In the genomic region with DNA sequence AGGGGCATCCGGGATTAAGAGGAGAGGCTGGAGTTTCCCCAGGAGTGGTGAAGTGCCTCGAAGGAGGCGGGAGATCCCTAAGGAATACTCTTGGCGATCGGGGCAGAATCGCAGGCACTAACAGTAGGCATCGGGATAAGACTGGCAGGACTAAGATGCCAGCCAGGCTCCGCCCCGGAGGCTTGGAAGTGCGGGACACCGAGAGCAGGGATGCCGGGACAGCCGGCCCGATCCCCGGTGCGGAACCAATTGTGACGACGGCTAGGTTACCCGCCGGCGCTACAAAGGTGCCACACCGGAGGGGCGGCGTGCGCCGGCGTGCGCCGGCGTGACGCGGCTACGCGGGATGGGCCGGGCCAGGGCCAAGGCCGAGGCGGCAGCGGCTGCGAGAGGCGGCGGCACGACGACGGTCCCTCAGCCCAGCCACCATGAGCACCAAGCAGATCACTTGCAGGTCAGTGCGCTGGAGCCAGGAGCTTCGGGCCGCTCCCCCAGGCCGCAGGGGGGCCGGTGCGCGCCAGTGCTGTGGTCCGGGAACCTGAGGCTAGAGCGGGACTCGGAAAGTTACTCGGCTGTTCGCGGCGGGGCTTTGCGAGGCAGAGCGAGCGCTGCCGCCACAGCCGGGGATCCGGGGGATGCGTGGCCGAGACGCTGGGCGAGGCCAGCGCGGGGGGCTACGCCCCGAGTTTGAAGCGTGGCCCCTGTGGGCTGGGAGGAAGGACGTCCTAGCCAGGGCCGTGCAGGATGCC, we compare ENCODE assay signal across 8 cellular contexts. TPM values are rescaled to one million over a fixed set of nuclear protein-coding genes. Genes with fewer than 3 reads are reported as not detected.
A peak's percentile ranks its signal among the peaks of the same experiment; 100 is the strongest.
DNase-seq lines count a peak whose midpoint lies in the region; ATAC-seq and TF ChIP-seq lines count a peak whose summit lies in the region.

A gene with protein sequence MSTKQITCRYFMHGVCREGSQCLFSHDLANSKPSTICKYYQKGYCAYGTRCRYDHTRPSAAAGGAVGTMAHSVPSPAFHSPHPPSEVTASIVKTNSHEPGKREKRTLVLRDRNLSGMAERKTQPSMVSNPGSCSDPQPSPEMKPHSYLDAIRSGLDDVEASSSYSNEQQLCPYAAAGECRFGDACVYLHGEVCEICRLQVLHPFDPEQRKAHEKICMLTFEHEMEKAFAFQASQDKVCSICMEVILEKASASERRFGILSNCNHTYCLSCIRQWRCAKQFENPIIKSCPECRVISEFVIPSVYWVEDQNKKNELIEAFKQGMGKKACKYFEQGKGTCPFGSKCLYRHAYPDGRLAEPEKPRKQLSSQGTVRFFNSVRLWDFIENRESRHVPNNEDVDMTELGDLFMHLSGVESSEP (plus strand): TSS at position 365 of the 749 bp plus-strand sequence. CDS start 64 bp downstream, at position 429.

- H3K27me3 ChIP-seq in GM23248 (replicated peaks; ENCODE audit: insufficient read depth) (no peaks in the 10 kb centered on the region), SJCRH30 (no peaks in the 10 kb centered on the region), foreskin keratinocyte (no peaks in the 10 kb centered on the region), neuron (ENCODE audit: insufficient read depth, low read length) (no peaks in the 10 kb centered on the region), subcutaneous abdominal adipose tissue (ENCODE audit: control insufficient read depth in 5 of 5, insufficient read depth in 4 of 5, low read length in 5 of 5) (peaks cover 0 to 12% (median 5%) of the 10 kb centered on the region in 5 donors)

- peak; percentile 93 for ATAC-seq in foreskin keratinocyte

- H3K9ac ChIP-seq in GM23248 (peak within 1 kb of the TSS; percentile 93), subcutaneous abdominal adipose tissue (ENCODE audit: low read length in 5 of 5) (peak within 1 kb of the TSS; percentile 94 to 98 (median 97))

- H2AFZ ChIP-seq in GM23248 (peak within 1 kb of the TSS; percentile 97), neuron (ENCODE audit: low read depth, low read length) (peak within 1 kb of the TSS; percentile 59)

- no peaks in the 10 kb centered on the region for H3K9me2 ChIP-seq in GM23248 (ENCODE audit: insufficient read depth)

- in situ Hi-C loops in GM23248 (cut with MboI) = no loop called here

- peaks cover 23% of the 10 kb centered on the region for H3F3A ChIP-seq in GM23248 (ENCODE audit: insufficient read depth)

- WGBS in GM23248 (ENCODE audit: low coverage in 1 of 2, low lambda C conversion rate in 2 of 2, missing lambda C conversion rate in 2 of 2), 2 experiments = 1% methylated on average over 62 to 71 of the region's 75 CpGs

- TF ChIP-seq CTCF in foreskin keratinocyte (conservative IDR thresholded peaks at IDR 0.05) = no peak

- H3K4me1 ChIP-seq in GM23248 (ENCODE audit: insufficient read depth) (peaks cover 20% of the 10 kb centered on the region), SJCRH30 (peaks cover 15% of the 10 kb centered on the region), foreskin keratinocyte (no peaks in the 10 kb centered on the region), neuron (ENCODE audit: insufficient read depth, low read length) (peaks cover 31% of the 10 kb centered on the region), subcutaneous abdominal adipose tissue (ENCODE audit: control insufficient read depth in 5 of 5, insufficient read depth in 5 of 5, low read length in 5 of 5) (peaks cover 2 to 53% (median 47%) of the 10 kb centered on the region in 5 donors)

- H3K4me2 ChIP-seq in GM23248 (ENCODE audit: unreplicated experiment) = peak within 1 kb of the TSS; percentile 98

- H3K9me3 ChIP-seq in GM23248 (ENCODE audit: low read depth) = no peaks in the 10 kb centered on the region
- H3K9me3 ChIP-seq in SJCRH30 (replicated peaks) = no peaks in the 10 kb centered on the region
- H3K9me3 ChIP-seq in neuron (ENCODE audit: low read length) = no peaks in the 10 kb centered on the region
- H3K9me3 ChIP-seq in subcutaneous abdominal adipose tissue (ENCODE audit: control insufficient read depth in 5 of 5, low read length in 5 of 5) = no peaks in the 10 kb centered on the region

- DNase-seq in ELF-1 (ENCODE audit: low read depth, low spot score) (peak; percentile 90), GM23248 (peak; percentile 93), Kasumi-1 (lab: John Stamatoyannopoulos, UW) (peak; percentile 73 to 84), SJCRH30 (peak; percentile 84 to 89), foreskin keratinocyte (peak; percentile 66 to 81)
- DNase-seq in activated gamma-delta T cell treated with anti-CD3 and anti-CD28 coated beads, Interleukin-2, amount 50 U/mL, for 16 hours (ENCODE audit: low read depth) = peak; percentile 73

- no peaks in the 10 kb centered on the region for H3K36me3 ChIP-seq in GM23248 (ENCODE audit: low read depth)
- no peaks in the 10 kb centered on the region for H3K36me3 ChIP-seq in SJCRH30
- no peaks in the 10 kb centered on the region for H3K36me3 ChIP-seq in neuron (ENCODE audit: insufficient read depth, low read length)
- no peaks in the 10 kb centered on the region for H3K36me3 ChIP-seq in subcutaneous abdominal adipose tissue (ENCODE audit: control insufficient read depth in 5 of 5, insufficient read depth in 5 of 5, low read length in 5 of 5)

- H4K20me1 ChIP-seq in GM23248 (ENCODE audit: insufficient read depth) = peaks cover 17% of the 10 kb centered on the region; the same call in 1 of the 2 replicates

- peak within 1 kb of the TSS; percentile 95 for H3K27ac ChIP-seq in GM23248
- peak within 1 kb of the TSS; percentile 67 for H3K27ac ChIP-seq in SJCRH30
- peak within 1 kb of the TSS; percentile 78 for H3K27ac ChIP-seq in foreskin keratinocyte
- peak within 1 kb of the TSS; percentile 92 for H3K27ac ChIP-seq in subcutaneous abdominal adipose tissue (ENCODE audit: low read depth, low read length)

- H3K4me3 ChIP-seq in GM23248 = peak within 1 kb of the TSS; percentile 86
- peak within 1 kb of the TSS; percentile 88 for H3K4me3 ChIP-seq in SJCRH30
- H3K4me3 ChIP-seq in neuron (ENCODE audit: low read length) = peak within 1 kb of the TSS; percentile 90
- H3K4me3 ChIP-seq in subcutaneous abdominal adipose tissue (ENCODE audit: low read depth in 1 of 5, low read length in 5 of 5) = peak within 1 kb of the TSS; percentile 88 to 95 (median 92)

- peaks cover 46% of the 10 kb centered on the region for H3K79me2 ChIP-seq in GM23248 (ENCODE audit: insufficient read depth)

RNA-seq across cellular contexts. Expression of the gene that starts here (rescaled TPM):
- 41.6 and 52.9 TPM in 2 replicates for total RNA-seq in GM23248 (2014; rRNA removed; shearing (Covaris generic))
- polyA plus RNA-seq in GM23248 (2016; fragmentation: Nextera tagmentation; extraction: Ambion mirVana) (43.7 and 47.2 TPM in 2 replicates), foreskin keratinocyte (14.1 and 16.3 TPM in 2 replicates)
- 34.0 and 38.9 TPM in 2 replicates for total RNA-seq in SJCRH30 (2014; rRNA removed; shearing (Covaris generic))
- total RNA-seq in foreskin keratinocyte = 26.1 and 28.2 TPM in 2 replicates

Comparison
In these comparisons a context has a peak if more than half of its experiments do, and no peak if none do; other contexts are left out.
1. Peak in every context shown above with its lines: DNase-seq, ATAC-seq, H3K4me3 ChIP-seq and H3K27ac ChIP-seq.